Comparison of ENCODE assay signal across 9 cellular contexts in the genomic region with DNA sequence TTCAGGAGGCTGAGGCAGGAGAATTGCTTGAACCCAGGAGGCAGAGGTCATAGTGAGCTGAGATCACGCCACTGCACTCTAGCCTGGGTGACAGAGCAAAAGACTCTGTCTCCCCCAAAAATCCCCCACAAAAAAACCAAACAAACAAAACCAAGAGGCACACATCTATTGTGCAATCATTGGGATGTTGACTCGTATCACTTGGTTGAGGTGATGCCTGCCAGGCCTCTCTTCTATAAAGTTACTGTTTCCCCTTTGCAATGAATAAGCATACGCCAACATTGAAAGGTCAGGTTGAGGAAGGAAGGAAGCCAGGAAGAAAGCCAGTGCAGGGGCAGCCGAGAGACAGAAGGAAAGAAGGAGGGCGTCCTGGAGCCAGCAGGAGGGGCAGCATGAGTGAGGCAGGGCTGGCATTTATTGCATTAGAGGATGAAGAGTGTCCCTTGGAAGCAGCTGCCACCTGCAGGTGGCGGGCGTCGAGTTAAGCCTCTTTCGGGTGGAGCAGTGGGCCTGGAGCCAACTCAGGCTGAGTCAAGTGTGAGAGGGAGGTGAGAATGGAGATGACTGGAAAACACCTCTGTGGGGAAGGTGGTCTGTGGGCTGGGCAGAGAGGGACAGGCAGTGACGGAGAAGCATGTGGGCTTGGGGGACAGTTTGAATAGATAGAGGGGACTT. TPM values are rescaled to one million over a fixed set of nuclear protein-coding genes. Genes with fewer than 3 reads are reported as not detected.
DNase-seq lines count a peak whose midpoint lies in the region; ATAC-seq and TF ChIP-seq lines count a peak whose summit lies in the region.
"Had no signal": no experiment of that assay in that cellular context is flagged by ENCODE, and none has a peak within 500 bp of the region (broad histone marks: within the 10 kb centered on the region; RNA-seq: fewer than 3 reads in every experiment).

No MANE protein-coding gene starts in this region.

- no peak overlapping the region for H3K27ac ChIP-seq in H9 (ENCODE audit: insufficient read length, low read depth, low read length)
- no peak overlapping the region for H3K27ac ChIP-seq in mesenchymal stem cell (ENCODE audit: low read length, poor library complexity, severe bottlenecking)
- H3K27ac ChIP-seq in upper lobe of left lung = no peak overlapping the region
- H3K27ac ChIP-seq: thoracic aorta had no signal

- no peaks in the 10 kb centered on the region for H3K27me3 ChIP-seq in H9 (ENCODE audit: insufficient read depth, low read length)
- no peaks in the 10 kb centered on the region for H3K27me3 ChIP-seq in mesenchymal stem cell (ENCODE audit: control insufficient read depth in 1 of 2, insufficient read depth in 1 of 2, low read length in 2 of 2)
- H3K27me3 ChIP-seq in upper lobe of left lung = no peaks in the 10 kb centered on the region

- H3K4me2 ChIP-seq in H9 (ENCODE audit: insufficient read depth, insufficient read length, low read length) (no peak overlapping the region), mesenchymal stem cell (ENCODE audit: low read length, poor library complexity, severe bottlenecking) (no peak overlapping the region)

- intact Hi-C loops in CD14-positive monocyte (cut with micrococcal nuclease) = loop anchor here in 1 of 2 donors (5.0 kb wide), 1 partner anchor 34 kb away; no protein-coding TSS in a partner anchor

- H2BK5ac ChIP-seq in H9 (ENCODE audit: insufficient read length, low read length) (no peak overlapping the region), mesenchymal stem cell (ENCODE audit: low read depth, low read length, poor library complexity, severe bottlenecking) (no peak overlapping the region)

- no peak for TF ChIP-seq EP300 in upper lobe of left lung (IDR thresholded peaks at IDR 0.05)

- H3K23ac ChIP-seq in H9 (ENCODE audit: insufficient read length, low read depth, low read length) (no peak overlapping the region), mesenchymal stem cell (ENCODE audit: low read length in 2 of 2) (no peak overlapping the region)

- H3K36me3 Mint-ChIP-seq in CD14-positive monocyte = no peaks in the 10 kb centered on the region
- H3K36me3 Mint-ChIP-seq in H9 (ENCODE audit: insufficient read depth in 1 of 3, low read depth in 3 of 3) = no peaks in the 10 kb centered on the region

- H3K4me3 ChIP-seq in mesenchymal stem cell (ENCODE audit: insufficient read depth in 1 of 2, low read depth in 1 of 2, low read length in 2 of 2) (no peak overlapping the region), upper lobe of left lung (no peak overlapping the region)
- H3K4me3 ChIP-seq: thoracic aorta had no signal

- H3K18ac ChIP-seq in H9 (ENCODE audit: insufficient read length, low read depth, low read length) (no peak overlapping the region), mesenchymal stem cell (ENCODE audit: low read depth in 1 of 2, low read length in 2 of 2) (no peak overlapping the region)

- DNase-seq in CD14-positive monocyte (ENCODE audit: low spot score) = peak; percentile 51
- peak; percentile 76 for DNase-seq in H9
- peak; percentile 83 for DNase-seq in NCI-H524 treated with DMSO at 0.1 percent for 48 hours (lab: John Stamatoyannopoulos, UW)
- DNase-seq in astrocyte of the hippocampus (ENCODE audit: low read depth, low spot score) = peak; percentile 77
- peak; percentile 30 for DNase-seq in mesenchymal stem cell
- peak in 1 of 2 donors; percentile 75 for DNase-seq in upper lobe of left lung
- DNase-seq in T-helper 9 cell = no peak

- H3K14ac ChIP-seq in H9 (ENCODE audit: insufficient read depth, low read length) (no peak overlapping the region), mesenchymal stem cell (ENCODE audit: low read length in 2 of 2) (no peak overlapping the region)

- H3T11ph ChIP-seq in H9 (ENCODE audit: low read length) = no peak overlapping the region

- H2AK5ac ChIP-seq in H9 (ENCODE audit: insufficient read length, low read length) (no peak overlapping the region), mesenchymal stem cell (ENCODE audit: low read length, severe bottlenecking) (no peak overlapping the region)

- TF ChIP-seq POLR2A in upper lobe of left lung (IDR thresholded peaks at IDR 0.05) = no peak

- no peaks in the 10 kb centered on the region for H3K9me3 ChIP-seq in H9 (ENCODE audit: control insufficient read depth, low read depth, low read length)
- no peaks in the 10 kb centered on the region for H3K9me3 ChIP-seq in mesenchymal stem cell (ENCODE audit: control insufficient read depth, low read length)
- no peaks in the 10 kb centered on the region for H3K9me3 ChIP-seq in upper lobe of left lung
- H3K9me3 ChIP-seq: thoracic aorta had no signal

- TF ChIP-seq CTCF in CD14-positive monocyte (IDR thresholded peaks at IDR 0.05) (peak; percentile 20), H9 (conservative IDR thresholded peaks at IDR 0.05) (peak; percentile 60), upper lobe of left lung (IDR thresholded peaks at IDR 0.05) (peak in 4 of 6 experiments; percentile 24 to 51 (median 34))

- H3K27ac Mint-ChIP-seq in CD14-positive monocyte (peak overlapping the region; percentile 17 to 87 (median 51)), H9 (peak overlapping the region in 2 of 3 experiments; percentile 4 to 23; a peak in 2 of 7 replicates)

- no peak overlapping the region for H2BK120ac ChIP-seq in H9 (ENCODE audit: low read depth, low read length, poor library complexity, severe bottlenecking)
- H2BK120ac ChIP-seq in mesenchymal stem cell (ENCODE audit: low read depth, low read length) = no peak overlapping the region

- H3K4me3 Mint-ChIP-seq in CD14-positive monocyte (peak overlapping the region in 1 of 2 donors; percentile 46), H9 (peak overlapping the region in 1 of 2 experiments; percentile 9; a peak in 1 of 5 replicates)

- no peak overlapping the region for H4K5ac ChIP-seq in H9 (ENCODE audit: insufficient read length, low read depth, low read length)

- H3K36me3 ChIP-seq in mesenchymal stem cell (ENCODE audit: control insufficient read depth in 1 of 2, insufficient read depth in 2 of 2, low read depth in 1 of 2, low read length in 2 of 2) (no peaks in the 10 kb centered on the region), upper lobe of left lung (no peaks in the 10 kb centered on the region)
- H3K36me3 ChIP-seq: thoracic aorta had no signal

- no peak overlapping the region for H2BK15ac ChIP-seq in H9 (ENCODE audit: low read depth, low read length)
- peak overlapping the region; percentile 26 for H2BK15ac ChIP-seq in mesenchymal stem cell (ENCODE audit: low read depth, poor library complexity, severe bottlenecking)

- H4K91ac ChIP-seq in H9 (ENCODE audit: insufficient read length, low read depth, low read length) (no peak overlapping the region), mesenchymal stem cell (ENCODE audit: low read length) (no peak overlapping the region)

- H2BK20ac ChIP-seq in H9 (ENCODE audit: low read depth, low read length, poor library complexity, severe bottlenecking) = no peak overlapping the region

- H3K9ac ChIP-seq in H9 (ENCODE audit: extremely low read depth, insufficient read length, low read length) = no peak overlapping the region
- H3K9ac ChIP-seq in mesenchymal stem cell (ENCODE audit: low read length) = no peak overlapping the region

- H4K8ac ChIP-seq in H9 (replicated peaks; ENCODE audit: insufficient read length, low read depth, low read length) = no peak overlapping the region
- no peak overlapping the region for H4K8ac ChIP-seq in mesenchymal stem cell (ENCODE audit: low read length)

- no peaks in the 10 kb centered on the region for H3K23me2 ChIP-seq in H9 (ENCODE audit: insufficient read length, low read depth, low read length, poor library complexity, severe bottlenecking)

- H2AFZ ChIP-seq in H9 (ENCODE audit: low read length) = no peak overlapping the region
- H2AFZ ChIP-seq in mesenchymal stem cell (ENCODE audit: low read depth, low read length) = no peak overlapping the region

- H3K79me1 ChIP-seq in H9 (ENCODE audit: insufficient read depth, low read depth, low read length, poor library complexity, severe bottlenecking) (no peaks in the 10 kb centered on the region), mesenchymal stem cell (replicated peaks; ENCODE audit: low read length, poor library complexity, severe bottlenecking) (no peaks in the 10 kb centered on the region)

- H2BK12ac ChIP-seq in H9 (ENCODE audit: insufficient read length, low read depth, low read length) = no peak overlapping the region
- H2BK12ac ChIP-seq in mesenchymal stem cell (ENCODE audit: low read length in 2 of 2) = no peak overlapping the region

- H3K56ac ChIP-seq in H9 (ENCODE audit: insufficient read length, low read depth, low read length) = no peak overlapping the region

- no peaks in the 10 kb centered on the region for H4K20me1 ChIP-seq in H9 (ENCODE audit: control insufficient read depth, insufficient read depth, insufficient read length)

- H3K4me1 ChIP-seq in H9 (ENCODE audit: insufficient read depth, low read length) (no peaks in the 10 kb centered on the region), mesenchymal stem cell (ENCODE audit: control insufficient read depth, insufficient read depth, low read depth, low read length) (peaks cover 18% of the 10 kb centered on the region), upper lobe of left lung (peaks cover 7 to 19% (median 14%) of the 10 kb centered on the region in 4 donors)

- H3K4me1 Mint-ChIP-seq in CD14-positive monocyte = peaks cover 17% of the 10 kb centered on the region
- H3K4me1 Mint-ChIP-seq in H9 = peaks cover 2 to 7% of the 10 kb centered on the region in 2 experiments; a peak in 3 of 4 replicates

- no peaks in the 10 kb centered on the region for H3K79me2 ChIP-seq in H9 (ENCODE audit: insufficient read depth, low read length)

- H3K27me3 Mint-ChIP-seq in CD14-positive monocyte (ENCODE audit: low read depth in 3 of 3) = peaks cover 4 to 13% (median 11%) of the 10 kb centered on the region in 3 donors
- peaks cover 46% of the 10 kb centered on the region for H3K27me3 Mint-ChIP-seq in H9 (ENCODE audit: low read depth)

- WGBS in H9 (ENCODE audit: extremely low coverage, insufficient read length, low lambda C conversion rate) = no CpG with 5 or more reads among the region's 10 CpGs
- 53% methylated on average over 10 of the region's 10 CpGs for WGBS in mesenchymal stem cell
- WGBS in upper lobe of left lung, 2 donors = 25 to 34% methylated on average over 10 of the region's 10 CpGs

- H3K9me3 Mint-ChIP-seq in CD14-positive monocyte (peaks cover 0 to 3% (median 0%) of the 10 kb centered on the region in 7 donors), H9 (no peaks in the 10 kb centered on the region)

- no peak overlapping the region for H3K4ac ChIP-seq in H9 (ENCODE audit: low read depth, low read length)
- no peak overlapping the region for H3K4ac ChIP-seq in mesenchymal stem cell (ENCODE audit: low read depth in 1 of 2, low read length in 2 of 2)

- ATAC-seq in upper lobe of left lung (ENCODE audit: low FRiP score in 2 of 2) (no peak), HG03196 (IDR thresholded peaks at IDR 0.05; ENCODE audit: unreplicated experiment) (no peak)

RNA-seq across cellular contexts. Expression of gene CSPG4, which starts 8.3 kb away (rescaled TPM):
- not detected for polyA plus RNA-seq in CD14-positive monocyte
- total RNA-seq in H9 (2021) (2.0 and 2.1 TPM in 2 replicates), upper lobe of left lung (10 to 100 TPM in 5 of 6 donors, 1 to 10 TPM in 1; 8.5 to 38.3 (median 17.7) TPM)
- 12.4 TPM for polyA plus RNA-seq in mesenchymal stem cell (2013, experiment 1 of 2)
- 11.3 TPM for polyA plus RNA-seq in mesenchymal stem cell (2013, experiment 2 of 2)
